1 cellular context compared by ENCODE assay signal in the genomic region with DNA sequence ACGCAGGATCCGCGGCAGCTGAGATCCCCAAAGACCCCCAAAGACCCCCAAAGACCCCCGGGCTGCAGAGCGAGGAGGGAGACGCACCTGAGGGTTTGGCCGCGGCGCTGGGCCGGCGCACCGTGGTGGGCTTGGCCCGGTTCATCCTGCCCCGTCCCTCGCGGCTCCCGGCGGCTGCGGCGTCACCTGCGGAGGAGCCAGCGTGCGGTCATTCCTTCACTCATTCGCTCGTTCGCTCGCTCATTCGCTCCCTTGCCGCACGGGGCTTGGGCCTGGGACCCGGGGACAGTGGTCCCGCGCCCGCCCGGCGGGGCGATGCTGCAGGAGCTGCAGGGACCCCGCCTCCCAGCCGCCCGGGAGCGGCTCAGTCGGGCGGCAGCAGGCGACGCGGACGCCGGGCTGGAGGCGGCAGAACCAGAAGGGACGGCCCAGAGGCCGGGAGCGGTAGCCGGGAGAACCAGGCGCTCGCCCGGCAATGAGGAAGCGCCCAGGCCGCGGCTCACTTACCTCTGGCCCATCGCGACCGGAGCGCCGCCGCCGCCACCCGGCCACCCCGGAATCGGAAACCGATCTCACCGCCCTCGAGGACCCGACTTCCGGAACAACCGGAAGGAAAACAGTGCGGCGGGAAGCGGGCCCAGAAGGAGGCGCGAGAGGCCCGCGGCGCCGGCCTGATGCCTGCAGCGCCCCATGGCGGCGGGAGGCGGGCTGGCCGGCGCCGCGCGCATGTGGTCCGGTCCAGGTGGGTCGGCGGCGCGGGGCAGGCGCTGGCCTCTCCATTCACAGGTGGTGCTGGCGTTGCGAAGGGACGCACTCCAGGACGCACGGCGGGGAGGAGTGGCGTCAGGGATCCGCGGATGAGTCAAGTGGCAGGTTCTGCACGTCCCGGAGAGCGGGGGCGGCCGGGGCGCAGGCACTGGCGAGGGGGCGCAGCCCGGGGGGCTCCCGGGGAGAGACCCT.
TF ChIP-seq lines count a peak whose summit lies in the region.

A gene with protein sequence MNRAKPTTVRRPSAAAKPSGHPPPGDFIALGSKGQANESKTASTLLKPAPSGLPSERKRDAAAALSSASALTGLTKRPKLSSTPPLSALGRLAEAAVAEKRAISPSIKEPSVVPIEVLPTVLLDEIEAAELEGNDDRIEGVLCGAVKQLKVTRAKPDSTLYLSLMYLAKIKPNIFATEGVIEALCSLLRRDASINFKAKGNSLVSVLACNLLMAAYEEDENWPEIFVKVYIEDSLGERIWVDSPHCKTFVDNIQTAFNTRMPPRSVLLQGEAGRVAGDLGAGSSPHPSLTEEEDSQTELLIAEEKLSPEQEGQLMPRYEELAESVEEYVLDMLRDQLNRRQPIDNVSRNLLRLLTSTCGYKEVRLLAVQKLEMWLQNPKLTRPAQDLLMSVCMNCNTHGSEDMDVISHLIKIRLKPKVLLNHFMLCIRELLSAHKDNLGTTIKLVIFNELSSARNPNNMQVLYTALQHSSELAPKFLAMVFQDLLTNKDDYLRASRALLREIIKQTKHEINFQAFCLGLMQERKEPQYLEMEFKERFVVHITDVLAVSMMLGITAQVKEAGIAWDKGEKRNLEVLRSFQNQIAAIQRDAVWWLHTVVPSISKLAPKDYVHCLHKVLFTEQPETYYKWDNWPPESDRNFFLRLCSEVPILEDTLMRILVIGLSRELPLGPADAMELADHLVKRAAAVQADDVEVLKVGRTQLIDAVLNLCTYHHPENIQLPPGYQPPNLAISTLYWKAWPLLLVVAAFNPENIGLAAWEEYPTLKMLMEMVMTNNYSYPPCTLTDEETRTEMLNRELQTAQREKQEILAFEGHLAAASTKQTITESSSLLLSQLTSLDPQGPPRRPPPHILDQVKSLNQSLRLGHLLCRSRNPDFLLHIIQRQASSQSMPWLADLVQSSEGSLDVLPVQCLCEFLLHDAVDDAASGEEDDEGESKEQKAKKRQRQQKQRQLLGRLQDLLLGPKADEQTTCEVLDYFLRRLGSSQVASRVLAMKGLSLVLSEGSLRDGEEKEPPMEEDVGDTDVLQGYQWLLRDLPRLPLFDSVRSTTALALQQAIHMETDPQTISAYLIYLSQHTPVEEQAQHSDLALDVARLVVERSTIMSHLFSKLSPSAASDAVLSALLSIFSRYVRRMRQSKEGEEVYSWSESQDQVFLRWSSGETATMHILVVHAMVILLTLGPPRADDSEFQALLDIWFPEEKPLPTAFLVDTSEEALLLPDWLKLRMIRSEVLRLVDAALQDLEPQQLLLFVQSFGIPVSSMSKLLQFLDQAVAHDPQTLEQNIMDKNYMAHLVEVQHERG (N-terminal part only) (minus strand): TSS at position 574 of the 960 bp plus-strand sequence. CDS start 429 bp downstream, at position 145.

TF ChIP-seq in HCT116, 20 proteins besides CTCF, POLR2A, EP300 and RAD21 (continued from another document):
- no peak for TF ChIP-seq MAX (IDR thresholded peaks at IDR 0.05)
- TF ChIP-seq YY1 (IDR thresholded peaks at IDR 0.05; ENCODE audit: extremely low read depth, insufficient replicate concordance, low read depth, low read length): peak; percentile 81
- TF ChIP-seq SP1 (IDR thresholded peaks at IDR 0.05; ENCODE audit: low read depth): no peak
- TF ChIP-seq TCF7L2 (IDR thresholded peaks at IDR 0.05; ENCODE audit: borderline replicate concordance, extremely low read depth, insufficient read depth, insufficient read length): peak; percentile 48
- TF ChIP-seq JUND (IDR thresholded peaks at IDR 0.05): no peak
- TF ChIP-seq, protein P1, sequence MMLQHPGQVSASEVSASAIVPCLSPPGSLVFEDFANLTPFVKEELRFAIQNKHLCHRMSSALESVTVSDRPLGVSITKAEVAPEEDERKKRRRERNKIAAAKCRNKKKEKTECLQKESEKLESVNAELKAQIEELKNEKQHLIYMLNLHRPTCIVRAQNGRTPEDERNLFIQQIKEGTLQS (IDR thresholded peaks at IDR 0.05): no peak
- peak; percentile 91 for TF ChIP-seq POLR2AphosphoS5 (IDR thresholded peaks at IDR 0.05; ENCODE audit: low read depth, low read length)
TF ChIP-seq in HCT116: peak in this region for 5.
